1 cellular context compared by ENCODE assay signal in the genomic region with DNA sequence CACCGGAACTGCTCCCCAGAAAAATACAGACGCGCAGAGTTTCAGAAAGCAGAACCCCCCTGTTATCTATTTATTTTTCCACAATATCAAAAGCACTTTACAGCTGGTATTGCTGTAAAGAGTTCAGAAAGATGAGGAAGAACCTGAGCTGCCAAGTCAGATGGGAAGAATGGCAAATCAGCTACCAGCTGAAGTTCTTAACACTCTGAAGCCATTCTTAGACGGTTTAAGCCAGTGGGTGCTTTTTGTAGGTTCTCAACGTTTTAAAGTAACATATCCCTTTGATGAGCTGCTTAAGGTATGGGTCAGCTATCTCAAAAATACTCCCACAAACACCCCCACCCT.
TF ChIP-seq lines count a peak whose summit lies in the region.

No MANE protein-coding gene starts in this region.

TF ChIP-seq in endothelial cell of umbilical vein, 7 proteins besides CTCF, POLR2A, EP300 and RAD21 (continued from another document):
- TF ChIP-seq EZH2 (IDR thresholded peaks at IDR 0.05; ENCODE audit: borderline replicate concordance, low read depth, low read length, severe bottlenecking) (no peak), JUN (IDR thresholded peaks at IDR 0.05; ENCODE audit: borderline replicate concordance, insufficient read depth, insufficient read length, low read depth) (no peak), FOS (IDR thresholded peaks at IDR 0.05; ENCODE audit: borderline replicate concordance, insufficient read depth, low read length) (no peak), POLR2AphosphoS5 (IDR thresholded peaks at IDR 0.05; ENCODE audit: insufficient read depth, low read depth, low read length) (no peak)
- TF ChIP-seq, protein P1, sequence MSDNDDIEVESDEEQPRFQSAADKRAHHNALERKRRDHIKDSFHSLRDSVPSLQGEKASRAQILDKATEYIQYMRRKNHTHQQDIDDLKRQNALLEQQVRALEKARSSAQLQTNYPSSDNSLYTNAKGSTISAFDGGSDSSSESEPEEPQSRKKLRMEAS (IDR thresholded peaks at IDR 0.05; ENCODE audit: insufficient read depth, insufficient read length): no peak
